In genomic region chr20:17630151-17630805, GRCh38 we compare ENCODE assay signal across 20 cellular contexts. TPM values are rescaled to one million over a fixed set of nuclear protein-coding genes. Genes with fewer than 3 reads are reported as not detected.
A peak's percentile ranks its signal among the peaks of the same experiment; 100 is the strongest.
DNase-seq lines count a peak whose midpoint lies in the region; ATAC-seq and TF ChIP-seq lines count a peak whose summit lies in the region.
"Had no signal": no experiment of that assay in that cellular context is flagged by ENCODE, and none has a peak within 500 bp of the region (broad histone marks: within the 10 kb centered on the region; RNA-seq: fewer than 3 reads in every experiment).

No MANE protein-coding gene starts in this region.

- no peaks in the 10 kb centered on the region for H3K27me3 Mint-ChIP-seq in activated T-cell treated with anti-CD3 and anti-CD28 coated beads, Interleukin-2, amount 50 U/mL, for 72 hours (ENCODE audit: low read depth)
- H3K27me3 Mint-ChIP-seq in endodermal cell (ENCODE audit: insufficient read depth) (no peaks in the 10 kb centered on the region), type B pancreatic cell (no peaks in the 10 kb centered on the region)
- H3K27me3 Mint-ChIP-seq: B cell; CD4-positive, CD25-positive, alpha-beta regulatory T cell had no signal

- no peaks in the 10 kb centered on the region for H3K4me1 Mint-ChIP-seq in activated T-cell treated with anti-CD3 and anti-CD28 coated beads, Interleukin-2, amount 50 U/mL, for 72 hours (ENCODE audit: low read depth)
- H3K4me1 Mint-ChIP-seq in endodermal cell: no peaks in the 10 kb centered on the region
- peaks cover 4% of the 10 kb centered on the region for H3K4me1 Mint-ChIP-seq in type B pancreatic cell (ENCODE audit: unreplicated experiment)
- H3K4me1 Mint-ChIP-seq: CD4-positive, CD25-positive, alpha-beta regulatory T cell had no signal

- POLR2A ChIA-PET in RWPE1 (lab: Yijun Ruan, JAX; ENCODE audit: low non-redundant PET): no interaction called here

- no peak overlapping the region for H3K4me3 Mint-ChIP-seq in activated T-cell treated with anti-CD3 and anti-CD28 coated beads, Interleukin-2, amount 50 U/mL, for 72 hours
- no peak overlapping the region for H3K4me3 Mint-ChIP-seq in endodermal cell
- H3K4me3 Mint-ChIP-seq in type B pancreatic cell: no peak overlapping the region
- H3K4me3 Mint-ChIP-seq: B cell; CD4-positive, CD25-positive, alpha-beta regulatory T cell had no signal

- no peaks in the 10 kb centered on the region for H3K36me3 Mint-ChIP-seq in activated T-cell treated with anti-CD3 and anti-CD28 coated beads, Interleukin-2, amount 50 U/mL, for 72 hours (ENCODE audit: insufficient read depth in 2 of 2)
- H3K36me3 Mint-ChIP-seq in endodermal cell (ENCODE audit: low read depth): peaks cover 77% of the 10 kb centered on the region
- H3K36me3 Mint-ChIP-seq in type B pancreatic cell: peaks cover 13% of the 10 kb centered on the region

- H3K9me3 Mint-ChIP-seq in activated T-cell treated with anti-CD3 and anti-CD28 coated beads, Interleukin-2, amount 50 U/mL, for 72 hours: no peaks in the 10 kb centered on the region
- H3K9me3 Mint-ChIP-seq in endodermal cell: no peaks in the 10 kb centered on the region
- no peaks in the 10 kb centered on the region for H3K9me3 Mint-ChIP-seq in type B pancreatic cell
- H3K9me3 Mint-ChIP-seq: CD4-positive, CD25-positive, alpha-beta regulatory T cell had no signal

- no peaks in the 10 kb centered on the region for H3K27me3 ChIP-seq in endodermal cell (ENCODE audit: control insufficient read depth, insufficient read depth, low read length, poor library complexity, severe bottlenecking)

- no peak overlapping the region for H3K9ac ChIP-seq in endodermal cell (ENCODE audit: extremely low read depth, low read length, poor library complexity, severe bottlenecking)
- H3K9ac ChIP-seq: GM23248 had no signal

- DNase-seq in activated T-cell treated with anti-CD3 and anti-CD28 coated beads, Interleukin-2, amount 50 U/mL, for 72 hours: no peak
- DNase-seq in activated T-cell treated with anti-CD3 and anti-CD28 coated beads, Interleukin-2, amount 50 U/mL, for 1 hour: no peak
- no peak for DNase-seq in RWPE1 (ENCODE audit: low spot score)
- DNase-seq in endodermal cell: no peak
- no peak for DNase-seq in type B pancreatic cell (ENCODE audit: extremely low spot score, unreplicated experiment)
- no peak for DNase-seq in anterior cingulate cortex (lab: John Stamatoyannopoulos, UW)
- DNase-seq in GM03348 (ENCODE audit: low spot score): no peak
- DNase-seq: 8988T; CD4-positive, CD25-positive, alpha-beta regulatory T cell; COR-L47; GM23248; HCEC 1CT; MM.1S; NCI-H1092 treated with DMSO at 0.1 percent for 48 hours; NCI-H1694; NCI-H2081 treated with DMSO at 0.1 percent for 48 hours; NCI-H446 treated with DMSO at 0.1 percent for 48 hours; NCI-H69 had no signal

- no peaks in the 10 kb centered on the region for H3K9me3 ChIP-seq in endodermal cell (ENCODE audit: control insufficient read depth, low read length)

- H3K4me3 ChIP-seq in endodermal cell (ENCODE audit: low read length): no peak overlapping the region
- H3K4me3 ChIP-seq: GM23248 had no signal

- WGBS in endodermal cell (ENCODE audit: insufficient coverage in 1 of 2, insufficient read length in 1 of 2), 2 experiments: 90 to 94% methylated on average over 8 to 11 of the region's 11 CpGs

- H3K4me1 ChIP-seq in endodermal cell (ENCODE audit: control insufficient read depth, insufficient read depth, low read length): no peaks in the 10 kb centered on the region

- peak overlapping the region; percentile 24 for H3K27ac Mint-ChIP-seq in activated T-cell treated with anti-CD3 and anti-CD28 coated beads, Interleukin-2, amount 50 U/mL, for 72 hours
- H3K27ac Mint-ChIP-seq in endodermal cell (peak overlapping the region; percentile 70), type B pancreatic cell (peak overlapping the region; percentile 53)
- H3K27ac Mint-ChIP-seq: B cell had no signal

- TF ChIP-seq CTCF in RWPE1 (conservative IDR thresholded peaks at IDR 0.05; ENCODE audit: low read depth) (no peak), endodermal cell (conservative IDR thresholded peaks at IDR 0.05) (no peak), type B pancreatic cell (conservative IDR thresholded peaks at IDR 0.05) (no peak)

- CTCF ChIA-PET in RWPE1 (lab: Yijun Ruan, JAX): no interaction called here

- H3K27ac ChIP-seq in RWPE1: 0 out of 2 replicates have a peak overlapping the region, but pooled peaks have one; percentile 31
- no peak overlapping the region for H3K27ac ChIP-seq in endodermal cell (ENCODE audit: low read depth, low read length)
- H3K27ac ChIP-seq: GM23248 had no signal

- no peak for ATAC-seq in activated T-cell treated with anti-CD3 and anti-CD28 coated beads, Interleukin-2, amount 50 U/mL, for 72 hours (replicated peaks in 1 of 2)
- no peak for ATAC-seq in HG03432 (IDR thresholded peaks at IDR 0.05; ENCODE audit: unreplicated experiment)

- peaks cover 95% of the 10 kb centered on the region for H3K36me3 ChIP-seq in endodermal cell (ENCODE audit: control insufficient read depth, insufficient read depth, low read length)

RNA-seq across cellular contexts. Expression of gene RRBP1, which starts 51.8 kb away (rescaled TPM):
- total RNA-seq in activated T-cell treated with anti-CD3 and anti-CD28 coated beads, Interleukin-2, amount 50 U/mL, for 72 hours: 10 to 100 TPM; 17.1 to 25.7 TPM
- total RNA-seq in endodermal cell: 100 to 1,000 TPM; 191 to 212 TPM
- 54.2 TPM for polyA plus RNA-seq in endodermal cell (2013, experiment 1 of 2)
- polyA plus RNA-seq in endodermal cell (2013, experiment 2 of 2): 58.4 TPM
- 161 and 230 TPM in 2 replicates for total RNA-seq in type B pancreatic cell (ENCODE audit: low replicate concordance)
